11 cellular contexts compared by ENCODE assay signal in genomic region chr16:14015948-14016347, GRCh38. TPM values are rescaled to one million over a fixed set of nuclear protein-coding genes. Genes with fewer than 3 reads are reported as not detected.
A peak's percentile ranks its signal among the peaks of the same experiment; 100 is the strongest.
DNase-seq lines count a peak whose midpoint lies in the region; ATAC-seq and TF ChIP-seq lines count a peak whose summit lies in the region.
"Had no signal": no experiment of that assay in that cellular context is flagged by ENCODE, and none has a peak within 500 bp of the region (broad histone marks: within the 10 kb centered on the region; RNA-seq: fewer than 3 reads in every experiment).

No MANE protein-coding gene starts in this region.

- intact Hi-C loops in CD14-positive monocyte (cut with micrococcal nuclease), result no loop called here

- TF ChIP-seq CTCF in CD14-positive monocyte (IDR thresholded peaks at IDR 0.05) (no peak), fibroblast of mammary gland (conservative IDR thresholded peaks at IDR 0.05; ENCODE audit: control insufficient read depth, insufficient read depth, low read depth, low read length) (peak; percentile 32), osteocyte (IDR thresholded peaks at IDR 0.05) (no peak)

- ATAC-seq in GM21576 (IDR thresholded peaks at IDR 0.05; ENCODE audit: unreplicated experiment) (no peak), HG02678 (IDR thresholded peaks at IDR 0.05; ENCODE audit: unreplicated experiment) (no peak)
- ATAC-seq: activated T-cell treated with anti-CD3 and anti-CD28 coated beads, Interleukin-2, amount 50 U/mL, for 4 hours had no signal

- H3K36me3 Mint-ChIP-seq in CD14-positive monocyte, result no peaks in the 10 kb centered on the region
- no peaks in the 10 kb centered on the region for H3K36me3 Mint-ChIP-seq in osteocyte (ENCODE audit: unreplicated experiment)

- no peak overlapping the region for H3K4me3 ChIP-seq in fibroblast of mammary gland (ENCODE audit: control insufficient read depth, low read depth, low read length)

- H3K27ac Mint-ChIP-seq in CD14-positive monocyte (peak overlapping the region in 5 of 7 donors; percentile 16 to 77 (median 20)), osteocyte (ENCODE audit: unreplicated experiment) (peak overlapping the region; percentile 29)

- H3K4me1 Mint-ChIP-seq in CD14-positive monocyte (peaks cover 12% of the 10 kb centered on the region), osteocyte (ENCODE audit: unreplicated experiment) (peaks cover 49% of the 10 kb centered on the region)

- peaks cover 6 to 13% (median 7%) of the 10 kb centered on the region in 3 donors for H3K27me3 Mint-ChIP-seq in CD14-positive monocyte (ENCODE audit: low read depth in 3 of 3)
- no peaks in the 10 kb centered on the region for H3K27me3 Mint-ChIP-seq in osteocyte (ENCODE audit: unreplicated experiment)

- DNase-seq in CD14-positive monocyte (ENCODE audit: low spot score) (no peak), RKO (ENCODE audit: low spot score) (peak; percentile 62), fibroblast of mammary gland (ENCODE audit: low read depth) (peak; percentile 97), osteocyte (ENCODE audit: extremely low spot score, unreplicated experiment) (no peak), T-helper 1 cell (no peak)
- DNase-seq in activated effector memory CD4-positive, alpha-beta T cell treated with anti-CD3 and anti-CD28 coated beads, Interleukin-2, amount 50 U/mL, for 16 hours, result no peak
- DNase-seq: activated T-cell treated with anti-CD3 and anti-CD28 coated beads, Interleukin-2, amount 50 U/mL, for 4 hours; DND-41; stimulated activated CD4-positive, alpha-beta T cell treated with anti-CD3 and anti-CD28 coated beads, Interleukin-4, amount 100 ng/mL, for 24 hours had no signal

- H3K4me3 Mint-ChIP-seq in CD14-positive monocyte (peak overlapping the region in 1 of 2 donors; percentile 65), osteocyte (ENCODE audit: unreplicated experiment) (no peak overlapping the region)
- H3K4me3 Mint-ChIP-seq: activated T-cell treated with anti-CD3 and anti-CD28 coated beads, Interleukin-2, amount 50 U/mL, for 4 hours had no signal

- peaks cover 0 to 4% (median 0%) of the 10 kb centered on the region in 7 donors for H3K9me3 Mint-ChIP-seq in CD14-positive monocyte
- H3K9me3 Mint-ChIP-seq in osteocyte (ENCODE audit: unreplicated experiment), result no peaks in the 10 kb centered on the region
- H3K9me3 Mint-ChIP-seq: activated T-cell treated with anti-CD3 and anti-CD28 coated beads, Interleukin-2, amount 50 U/mL, for 4 hours had no signal

RNA-seq across cellular contexts. Expression of gene MRTFB, which starts 55.2 kb away (rescaled TPM):
- under 1 TPM; 0.69 to 0.87 TPM for polyA plus RNA-seq in CD14-positive monocyte
- total RNA-seq in osteocyte, result 26.3 and 31.4 TPM in 2 replicates

Comparison
In these comparisons a context has a peak if more than half of its experiments do, and no peak if none do; other contexts are left out.
1. DNase-seq: peak in RKO (single experiment) and fibroblast of mammary gland (single experiment); none in CD14-positive monocyte (single experiment), osteocyte (single experiment), T-helper 1 cell (0 of 5) and activated effector memory CD4-positive, alpha-beta T cell treated with anti-CD3 and anti-CD28 coated beads, Interleukin-2, amount 50 U/mL, for 16 hours (single experiment).